Comparison of ENCODE assay signal across 17 cellular contexts in the genomic region with DNA sequence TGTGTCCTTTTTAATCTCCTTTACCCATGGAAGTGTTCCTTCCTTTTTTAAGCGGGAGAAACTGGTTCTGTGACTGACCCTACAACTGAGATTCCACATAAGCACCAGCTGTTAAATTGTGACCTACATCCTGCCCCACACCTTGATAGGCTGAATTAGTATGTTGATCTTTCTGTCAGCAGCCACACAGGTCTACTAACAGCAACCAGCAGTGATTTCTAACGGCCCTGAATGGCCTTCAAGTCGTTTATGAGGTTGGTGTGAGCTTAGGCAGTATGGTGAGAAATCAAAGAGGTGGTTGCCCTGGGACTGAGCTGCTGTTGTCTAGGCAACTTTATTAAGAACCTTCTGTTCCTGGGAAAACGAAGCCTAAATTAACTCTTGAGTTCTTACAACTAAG.
"Had no signal": no experiment of that assay in that cellular context is flagged by ENCODE, and none has a peak within 500 bp of the region (broad histone marks: within the 10 kb centered on the region; RNA-seq: fewer than 3 reads in every experiment).

No MANE protein-coding gene starts in this region.

- H3K27me3 Mint-ChIP-seq: natural killer cell treated with Interleukin-12 subunit alpha and Interleukin-12 subunit beta and Interleukin-15 and Interleukin-18, amount 100 ng/mL, for 72 hours; progenitor cell of endocrine pancreas had no signal

- H3K4me3 Mint-ChIP-seq: natural killer cell treated with Interleukin-12 subunit alpha and Interleukin-12 subunit beta and Interleukin-15 and Interleukin-18, amount 100 ng/mL, for 72 hours had no signal

- ATAC-seq: foreskin keratinocyte; left lobe of liver; natural killer cell treated with Interleukin-12 subunit alpha and Interleukin-12 subunit beta and Interleukin-15 and Interleukin-18, amount 100 ng/mL, for 72 hours; pancreas; right cardiac atrium had no signal

- FAIRE-seq: pancreas, small intestine, urothelium cell line had no signal

- DNase-seq: cortex of kidney; effector memory CD4-positive, alpha-beta T cell; foreskin keratinocyte; kidney glomerular epithelial cell; mammary epithelial cell; midbrain; occipital lobe; pancreas; right cardiac atrium; small intestine; stimulated activated CD4-positive, alpha-beta T cell treated with anti-CD3 and anti-CD28 coated beads, Interleukin-2, amount 100 ng/mL, for 48 hours; stimulated activated naive CD4-positive, alpha-beta T cell treated with Interleukin-2 at 50 U/mL for 16 hours; trophoblast cell had no signal

- H3K27ac Mint-ChIP-seq: natural killer cell treated with Interleukin-12 subunit alpha and Interleukin-12 subunit beta and Interleukin-15 and Interleukin-18, amount 100 ng/mL, for 72 hours; progenitor cell of endocrine pancreas had no signal
